1 cellular context compared by ENCODE assay signal in genomic region chr20:1402149-1402548, GRCh38.
TF ChIP-seq lines count a peak whose summit lies in the region.

No MANE protein-coding gene starts in this region.

TF ChIP-seq in SK-N-SH, 30 proteins besides CTCF, POLR2A, EP300 and RAD21 (continued from another document):
- TF ChIP-seq REST (IDR thresholded peaks at IDR 0.05; ENCODE audit: low read depth, low read length): no peak
- no peak for TF ChIP-seq FOSL2 (IDR thresholded peaks at IDR 0.05; ENCODE audit: borderline replicate concordance, low read depth)
- no peak for TF ChIP-seq USF2 (IDR thresholded peaks at IDR 0.05; ENCODE audit: borderline replicate concordance, low read depth, low read length)
- TF ChIP-seq TCF12 (IDR thresholded peaks at IDR 0.05): peak; percentile 55
- TF ChIP-seq RFX5 (IDR thresholded peaks at IDR 0.05; ENCODE audit: low read length): no peak
- TF ChIP-seq FOXM1 (IDR thresholded peaks at IDR 0.05; ENCODE audit: low read depth): no peak
- TF ChIP-seq RXRA (IDR thresholded peaks at IDR 0.05; ENCODE audit: borderline replicate concordance, low read depth): 0 out of 2 replicates have a peak, but pooled peaks have one; percentile 17
- TF ChIP-seq TAF1 (IDR thresholded peaks at IDR 0.05; ENCODE audit: borderline replicate concordance, low read depth, low read length): no peak
- no peak for TF ChIP-seq MEF2A (IDR thresholded peaks at IDR 0.05; ENCODE audit: borderline replicate concordance, low read depth)
- no peak for TF ChIP-seq GATA2 (CRISPR knock-in tag; IDR thresholded peaks at IDR 0.05)
- no peak for TF ChIP-seq GABPA (IDR thresholded peaks at IDR 0.05; ENCODE audit: low read depth)
- no peak for TF ChIP-seq MXI1 (IDR thresholded peaks at IDR 0.05; ENCODE audit: low read depth, low read length)
- TF ChIP-seq FOXJ3 (CRISPR knock-in tag; IDR thresholded peaks at IDR 0.05): no peak
- no peak for TF ChIP-seq IRF3 (IDR thresholded peaks at IDR 0.05; ENCODE audit: low read depth, low read length)
- no peak for TF ChIP-seq MAX (IDR thresholded peaks at IDR 0.05; ENCODE audit: low read depth)
- no peak for TF ChIP-seq POLR2AphosphoS5 (IDR thresholded peaks at IDR 0.05; ENCODE audit: low read depth, low read length)
- TF ChIP-seq SMC3 (IDR thresholded peaks at IDR 0.05; ENCODE audit: low read depth, low read length): no peak
- peak; percentile 61 for TF ChIP-seq PBX3 (IDR thresholded peaks at IDR 0.05)
- TF ChIP-seq ZBTB33 (IDR thresholded peaks at IDR 0.05; ENCODE audit: borderline replicate concordance, low read depth): no peak
